ENCODE assay signal across 8 cellular contexts in the genomic region with DNA sequence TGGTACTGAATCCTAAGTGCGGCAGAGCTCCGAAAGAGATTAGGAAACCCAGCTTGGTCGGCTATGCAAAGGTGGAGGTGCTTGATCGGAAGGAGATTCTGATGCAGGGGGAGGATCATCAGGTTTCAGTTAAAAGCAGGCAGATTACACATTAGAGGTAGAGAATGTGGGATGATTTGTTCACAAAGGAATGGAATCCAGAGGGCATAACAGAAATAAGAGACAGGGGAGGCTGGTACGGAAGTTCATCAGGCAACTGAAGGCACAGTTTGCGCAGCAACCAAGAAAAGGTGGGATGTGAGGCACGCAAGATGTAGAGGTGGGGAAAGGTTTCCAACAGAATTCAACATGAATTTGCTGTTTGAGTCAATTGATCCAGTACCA. TPM values are rescaled to one million over a fixed set of nuclear protein-coding genes. Genes with fewer than 3 reads are reported as not detected.
DNase-seq lines count a peak whose midpoint lies in the region; ATAC-seq, FAIRE-seq and TF ChIP-seq lines count a peak whose summit lies in the region.

No MANE protein-coding gene starts in this region.

- H3K27me3 ChIP-seq in DND-41 (ENCODE audit: insufficient read depth, low read length, poor library complexity) (no peaks in the 10 kb centered on the region), GM23338 (ENCODE audit: insufficient read depth) (no peaks in the 10 kb centered on the region), OCI-LY3 (ENCODE audit: low read depth, low read length) (no peaks in the 10 kb centered on the region)

- H3K4me1 Mint-ChIP-seq in GM23338 = peaks cover 15% of the 10 kb centered on the region
- H3K4me1 Mint-ChIP-seq in progenitor cell of endocrine pancreas (ENCODE audit: low read depth) = peaks cover 14% of the 10 kb centered on the region

- no peaks in the 10 kb centered on the region for H3K27me3 Mint-ChIP-seq in GM23338 (ENCODE audit: insufficient read depth, low read depth, poor library complexity)
- H3K27me3 Mint-ChIP-seq in progenitor cell of endocrine pancreas = no peaks in the 10 kb centered on the region

- no peak for FAIRE-seq in frontal cortex (lab: Jason Lieb, UNC)

- H2AFZ ChIP-seq in DND-41 (ENCODE audit: low read depth, low read length) (peak overlapping the region; percentile 97), GM23338 (peak overlapping the region; percentile 94), OCI-LY3 (ENCODE audit: low read depth, low read length) (peak overlapping the region; percentile 85)

- ATAC-seq in DND-41 (ENCODE audit: insufficient read depth, low read depth) (no peak; the same call in 2 of the 3 replicates), GM23338 (peak; percentile 47)

- H3K4me2 ChIP-seq in DND-41 (ENCODE audit: insufficient read depth, low read length) (peak overlapping the region; percentile 68), GM23338 (peak overlapping the region; percentile 80), OCI-LY3 (ENCODE audit: low read length) (peak overlapping the region; percentile 84)

- peaks cover 30% of the 10 kb centered on the region for H3K36me3 ChIP-seq in DND-41 (ENCODE audit: insufficient read depth, low read length)
- no peaks in the 10 kb centered on the region for H3K36me3 ChIP-seq in GM23338 (ENCODE audit: insufficient read depth)
- H3K36me3 ChIP-seq in OCI-LY3 (replicated peaks; ENCODE audit: low read depth, low read length) = peaks cover 29% of the 10 kb centered on the region

- TF ChIP-seq CTCF in DND-41 (IDR thresholded peaks at IDR 0.05; ENCODE audit: borderline replicate concordance, extremely low read depth, low read length, poor library complexity, severe bottlenecking) (no peak), GM23338 (conservative IDR thresholded peaks at IDR 0.05; ENCODE audit: low read depth in 2 of 2) (no peak), OCI-LY3 (IDR thresholded peaks at IDR 0.05; ENCODE audit: low read depth, low read length) (no peak), fibroblast of the aortic adventitia (IDR thresholded peaks at IDR 0.05; ENCODE audit: insufficient read depth, low read length) (no peak), progenitor cell of endocrine pancreas (IDR thresholded peaks at IDR 0.05; ENCODE audit: unreplicated experiment) (no peak)

- peak overlapping the region; percentile 83 for H3K9ac ChIP-seq in DND-41 (ENCODE audit: low read depth, low read length)
- H3K9ac ChIP-seq in OCI-LY3 (ENCODE audit: low read length) = peak overlapping the region; percentile 84

- H3K27ac Mint-ChIP-seq in GM23338 = peak overlapping the region; percentile 86
- H3K27ac Mint-ChIP-seq in progenitor cell of endocrine pancreas = peak overlapping the region; percentile 95

- H3K4me3 Mint-ChIP-seq in GM23338 (peak overlapping the region; percentile 96), progenitor cell of endocrine pancreas (ENCODE audit: low read depth) (peak overlapping the region; percentile 95)

- H3K36me3 Mint-ChIP-seq in GM23338 (ENCODE audit: low read depth) = peaks cover 10% of the 10 kb centered on the region; the same call in 2 of the 3 replicates
- H3K36me3 Mint-ChIP-seq in progenitor cell of endocrine pancreas (ENCODE audit: insufficient read depth) = peaks cover 3% of the 10 kb centered on the region

- H4K20me1 ChIP-seq in DND-41 (ENCODE audit: insufficient read depth, low read length) (peaks cover 5% of the 10 kb centered on the region; the same call in 1 of the 2 replicates), GM23338 (replicated peaks; ENCODE audit: insufficient read depth) (0 out of 2 replicates have a peak, but pooled peaks cover 5% of the 10 kb centered on the region), OCI-LY3 (ENCODE audit: insufficient read depth, low read length) (peaks cover 33% of the 10 kb centered on the region)

- DNase-seq in DND-41 (no peak), GM23338 (ENCODE audit: low spot score) (peak; percentile 38), fibroblast of the aortic adventitia (ENCODE audit: low read depth) (no peak), progenitor cell of endocrine pancreas (ENCODE audit: low spot score, unreplicated experiment) (no peak), islet precursor cell (no peak), frontal cortex (ENCODE audit: low spot score in 2 of 2) (no peak)
- no peak for DNase-seq in stimulated activated CD4-positive, alpha-beta T cell treated with anti-CD3 and anti-CD28 coated beads, Interleukin-4, amount 100 ng/mL, for 4 hours

- no peaks in the 10 kb centered on the region for H3F3A ChIP-seq in GM23338 (replicated peaks; ENCODE audit: low read depth)

- H3K9me3 Mint-ChIP-seq in GM23338 (no peaks in the 10 kb centered on the region), progenitor cell of endocrine pancreas (ENCODE audit: low read depth) (no peaks in the 10 kb centered on the region)

- H3K9me2 ChIP-seq in GM23338 (ENCODE audit: insufficient read depth) = no peaks in the 10 kb centered on the region

- peaks cover 36% of the 10 kb centered on the region for H3K79me2 ChIP-seq in DND-41 (ENCODE audit: insufficient read depth, low read length)
- H3K79me2 ChIP-seq in GM23338 (replicated peaks; ENCODE audit: insufficient read depth) = peaks cover 42% of the 10 kb centered on the region
- peaks cover 45% of the 10 kb centered on the region for H3K79me2 ChIP-seq in OCI-LY3 (ENCODE audit: low read length)

- H3K4me1 ChIP-seq in DND-41 (ENCODE audit: insufficient read depth, low read length) = peaks cover 27% of the 10 kb centered on the region
- peaks cover 10% of the 10 kb centered on the region for H3K4me1 ChIP-seq in GM23338 (ENCODE audit: insufficient read depth)
- peaks cover 19% of the 10 kb centered on the region for H3K4me1 ChIP-seq in OCI-LY3 (ENCODE audit: low read length)

- H3K4me3 ChIP-seq in DND-41 (ENCODE audit: low read depth in 1 of 2, low read length in 2 of 2) = peak overlapping the region; percentile 57 to 88; a peak in 3 of 4 replicates
- H3K4me3 ChIP-seq in GM23338 = peak overlapping the region; percentile 81
- peak overlapping the region; percentile 81 for H3K4me3 ChIP-seq in OCI-LY3 (ENCODE audit: low read length)
- H3K4me3 ChIP-seq in fibroblast of the aortic adventitia (ENCODE audit: low read depth, low read length) = peak overlapping the region; percentile 92

- H3K27ac ChIP-seq in DND-41 (ENCODE audit: low read length) (peak overlapping the region; percentile 89), GM23338 (ENCODE audit: low read depth) (peak overlapping the region; percentile 72), OCI-LY3 (ENCODE audit: low read length) (no peak overlapping the region)

- H3K9me3 ChIP-seq in DND-41 (ENCODE audit: insufficient read depth, low read length, severe bottlenecking) = no peaks in the 10 kb centered on the region
- no peaks in the 10 kb centered on the region for H3K9me3 ChIP-seq in OCI-LY3 (ENCODE audit: insufficient read depth, low read length)

TF ChIP-seq in GM23338, 12 proteins besides CTCF, POLR2A, EP300 and RAD21 (continues in another document):
- no peak for TF ChIP-seq NANOG (IDR thresholded peaks at IDR 0.05; ENCODE audit: borderline replicate concordance)

RNA-seq across cellular contexts. Expression of a gene that starts 0.4 kb away (rescaled TPM):
- total RNA-seq in GM23338 (2014; rRNA removed; shearing (Covaris generic)) = 29.2 and 32.3 TPM in 2 replicates
- polyA plus RNA-seq in GM23338 (2016; fragmentation: Nextera tagmentation; extraction: Ambion mirVana) = 38.4 and 38.9 TPM in 2 replicates
- total RNA-seq in fibroblast of the aortic adventitia (ENCODE audit: low replicate concordance) (21.2 and 90.1 TPM in 2 replicates), progenitor cell of endocrine pancreas (31.4 and 33.8 TPM in 2 replicates), frontal cortex (20.4 TPM)
